1 cellular context compared by ENCODE assay signal in the genomic region with DNA sequence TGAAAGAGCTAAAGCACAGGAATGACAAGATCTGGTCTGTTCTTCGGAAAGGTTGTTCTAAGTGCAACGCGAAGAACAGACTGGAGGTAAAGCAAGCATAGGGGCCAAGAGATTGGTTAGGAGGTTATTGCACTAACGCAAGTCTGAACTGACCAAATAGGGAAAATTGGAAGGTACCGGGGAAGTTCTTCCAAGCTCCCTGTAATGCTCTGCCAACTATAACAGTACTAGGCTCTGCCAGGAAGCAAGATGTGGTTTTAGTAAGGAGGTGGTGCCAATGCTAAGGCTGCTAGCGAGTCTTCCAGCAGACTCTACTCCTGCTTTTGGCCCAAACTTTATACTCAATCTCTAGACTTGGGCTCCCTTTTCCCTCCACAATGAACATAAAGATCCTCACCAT.
TF ChIP-seq lines count a peak whose summit lies in the region.

No MANE protein-coding gene starts in this region.

TF ChIP-seq in IMR-90, 13 proteins besides CTCF, POLR2A, EP300 and RAD21 (continued from another document):
- TF ChIP-seq, protein P1, sequence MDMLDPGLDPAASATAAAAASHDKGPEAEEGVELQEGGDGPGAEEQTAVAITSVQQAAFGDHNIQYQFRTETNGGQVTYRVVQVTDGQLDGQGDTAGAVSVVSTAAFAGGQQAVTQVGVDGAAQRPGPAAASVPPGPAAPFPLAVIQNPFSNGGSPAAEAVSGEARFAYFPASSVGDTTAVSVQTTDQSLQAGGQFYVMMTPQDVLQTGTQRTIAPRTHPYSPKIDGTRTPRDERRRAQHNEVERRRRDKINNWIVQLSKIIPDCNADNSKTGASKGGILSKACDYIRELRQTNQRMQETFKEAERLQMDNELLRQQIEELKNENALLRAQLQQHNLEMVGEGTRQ (IDR thresholded peaks at IDR 0.05; ENCODE audit: low read depth, low read length): no peak
- TF ChIP-seq, protein P2, sequence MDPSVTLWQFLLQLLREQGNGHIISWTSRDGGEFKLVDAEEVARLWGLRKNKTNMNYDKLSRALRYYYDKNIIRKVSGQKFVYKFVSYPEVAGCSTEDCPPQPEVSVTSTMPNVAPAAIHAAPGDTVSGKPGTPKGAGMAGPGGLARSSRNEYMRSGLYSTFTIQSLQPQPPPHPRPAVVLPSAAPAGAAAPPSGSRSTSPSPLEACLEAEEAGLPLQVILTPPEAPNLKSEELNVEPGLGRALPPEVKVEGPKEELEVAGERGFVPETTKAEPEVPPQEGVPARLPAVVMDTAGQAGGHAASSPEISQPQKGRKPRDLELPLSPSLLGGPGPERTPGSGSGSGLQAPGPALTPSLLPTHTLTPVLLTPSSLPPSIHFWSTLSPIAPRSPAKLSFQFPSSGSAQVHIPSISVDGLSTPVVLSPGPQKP (IDR thresholded peaks at IDR 0.05; ENCODE audit: borderline replicate concordance, low read depth, low read length): no peak
- no peak for TF ChIP-seq RFX5 (IDR thresholded peaks at IDR 0.05; ENCODE audit: low read depth, low read length)
- no peak for TF ChIP-seq MAZ (IDR thresholded peaks at IDR 0.05; ENCODE audit: borderline replicate concordance, low read depth, low read length)
- TF ChIP-seq RCOR1 (IDR thresholded peaks at IDR 0.05; ENCODE audit: insufficient replicate concordance, low read length): no peak
- TF ChIP-seq NFE2L2 (IDR thresholded peaks at IDR 0.05; ENCODE audit: low read depth, low read length): no peak
- no peak for TF ChIP-seq SMC3 (IDR thresholded peaks at IDR 0.05; ENCODE audit: low read depth, low read length)
- TF ChIP-seq MAFK (IDR thresholded peaks at IDR 0.05; ENCODE audit: low read depth, low read length): no peak
